In genomic region chr12:31658743-31659086, GRCh38 we compare ENCODE assay signal across 8 cellular contexts. TPM values are rescaled to one million over a fixed set of nuclear protein-coding genes. Genes with fewer than 3 reads are reported as not detected.
A peak's percentile ranks its signal among the peaks of the same experiment; 100 is the strongest.
DNase-seq lines count a peak whose midpoint lies in the region; ATAC-seq and TF ChIP-seq lines count a peak whose summit lies in the region.

No MANE protein-coding gene starts in this region.

- H3K9me3 ChIP-seq in right cardiac atrium (ENCODE audit: control insufficient read depth, low read length) (no peaks in the 10 kb centered on the region), stomach (no peaks in the 10 kb centered on the region)

- H3K27ac ChIP-seq in right cardiac atrium (ENCODE audit: low read length) = peak overlapping the region; percentile 97
- H3K27ac ChIP-seq in stomach = peak overlapping the region; percentile 90 to 100 (median 95)

- H3K4me3 ChIP-seq in right cardiac atrium (ENCODE audit: low read length) = peak overlapping the region; percentile 88
- peak overlapping the region; percentile 50 to 78 (median 64) for H3K4me3 ChIP-seq in stomach

- H3K4me3 Mint-ChIP-seq in activated naive CD4-positive, alpha-beta T cell treated with anti-CD3 and anti-CD28 coated beads, Interleukin-2, amount 10 ng/mL, durations not matched to agents 7 days and 5 days = peak overlapping the region; percentile 98
- peak overlapping the region; percentile 96 for H3K4me3 Mint-ChIP-seq in WTC11

- DNase-seq in activated naive CD4-positive, alpha-beta T cell treated with anti-CD3 and anti-CD28 coated beads, Interleukin-2, amount 10 ng/mL, durations not matched to agents 7 days and 5 days = no peak
- no peak for DNase-seq in activated naive CD4-positive, alpha-beta T cell (lab: John Stamatoyannopoulos, UW)
- DNase-seq in WTC11 (ENCODE audit: low spot score) (no peak), right cardiac atrium (no peak), stomach (no peak), hippocampal formation (lab: John Stamatoyannopoulos, UW) (no peak), retina (no peak)

- no peak for TF ChIP-seq POLR2A in stomach (IDR thresholded peaks at IDR 0.05)

- intact Hi-C loops in right cardiac atrium (cut with DNase I) (loop anchor here in 2 of 4 donors (10.0 kb wide), 2 partner anchors 646 to 996 kb away; no protein-coding TSS in a partner anchor), stomach (cut with DNase I; ENCODE audit: low total_unique reads) (loop anchor here (10.0 kb wide), 1 partner anchor 656 kb away; no protein-coding TSS in a partner anchor)

- no peak for TF ChIP-seq EP300 in stomach (IDR thresholded peaks at IDR 0.05)

- peaks cover 31% of the 10 kb centered on the region for H3K4me1 Mint-ChIP-seq in activated naive CD4-positive, alpha-beta T cell treated with anti-CD3 and anti-CD28 coated beads, Interleukin-2, amount 10 ng/mL, durations not matched to agents 7 days and 5 days
- peaks cover 8% of the 10 kb centered on the region; the same call in 1 of the 2 replicates for H3K4me1 Mint-ChIP-seq in WTC11

- H3K4me1 ChIP-seq in right cardiac atrium (ENCODE audit: control insufficient read depth, insufficient read depth, low read length) = no peaks in the 10 kb centered on the region
- H3K4me1 ChIP-seq in stomach = peaks cover 5 to 15% (median 11%) of the 10 kb centered on the region in 4 donors

- WGBS in right cardiac atrium = 1% methylated on average over 6 of the region's 6 CpGs
- whole genome bisulfite sequencing in stomach, 5 donors = 0 to 2% (median 2%) methylated on average over 6 of the region's 6 CpGs

- CTCF ChIA-PET in activated naive CD4-positive, alpha-beta T cell treated with anti-CD3 and anti-CD28 coated beads, Interleukin-2, amount 10 ng/mL, durations not matched to agents 7 days and 5 days (lab: Charles Lee) = interaction anchor here (1.3 to 1.8 kb wide), 3 partner anchors 653 to 1097 kb away, joined by 3 to 5 read pairs (median 4); partner anchors contain the start of gene YARS2
- CTCF ChIA-PET in WTC11 (lab: Charles Lee) = interaction anchor here (0.6 to 1.5 kb wide), 3 partner anchors 23 to 426 kb away, joined by 3 to 4 read pairs (median 4); no protein-coding TSS in a partner anchor

- H3K36me3 Mint-ChIP-seq in activated naive CD4-positive, alpha-beta T cell treated with anti-CD3 and anti-CD28 coated beads, Interleukin-2, amount 10 ng/mL, durations not matched to agents 7 days and 5 days = peaks cover 2% of the 10 kb centered on the region
- H3K36me3 Mint-ChIP-seq in WTC11 = no peaks in the 10 kb centered on the region

- POLR2A ChIA-PET in WTC11 (lab: Charles Lee) = no interaction called here

- H3K27me3 Mint-ChIP-seq in activated naive CD4-positive, alpha-beta T cell treated with anti-CD3 and anti-CD28 coated beads, Interleukin-2, amount 10 ng/mL, durations not matched to agents 7 days and 5 days = no peaks in the 10 kb centered on the region
- no peaks in the 10 kb centered on the region for H3K27me3 Mint-ChIP-seq in WTC11 (ENCODE audit: low read depth)

- H3K27me3 ChIP-seq in right cardiac atrium (ENCODE audit: control insufficient read depth, insufficient read depth) (no peaks in the 10 kb centered on the region), stomach (no peaks in the 10 kb centered on the region)

- no peaks in the 10 kb centered on the region for H3K9me3 Mint-ChIP-seq in activated naive CD4-positive, alpha-beta T cell treated with anti-CD3 and anti-CD28 coated beads, Interleukin-2, amount 10 ng/mL, durations not matched to agents 7 days and 5 days
- H3K9me3 Mint-ChIP-seq in WTC11 = peaks cover 5% of the 10 kb centered on the region; the same call in 1 of the 2 replicates

- TF ChIP-seq CTCF in WTC11 (IDR thresholded peaks at IDR 0.05) (no peak), stomach (IDR thresholded peaks at IDR 0.05) (no peak)

- H3K36me3 ChIP-seq in stomach = peaks cover 0 to 21% (median 10%) of the 10 kb centered on the region in 4 donors

- no peak for ATAC-seq in WTC11
- peak; percentile 8 to 28 for ATAC-seq in right cardiac atrium
- no peak for ATAC-seq in GM18861 (IDR thresholded peaks at IDR 0.05; ENCODE audit: unreplicated experiment)

- H3K27ac Mint-ChIP-seq in activated naive CD4-positive, alpha-beta T cell treated with anti-CD3 and anti-CD28 coated beads, Interleukin-2, amount 10 ng/mL, durations not matched to agents 7 days and 5 days = peak overlapping the region; percentile 100
- H3K27ac Mint-ChIP-seq in WTC11 = peak overlapping the region; percentile 30

TF ChIP-seq in WTC11, 78 proteins besides CTCF, POLR2A, EP300 and RAD21:
- TF ChIP-seq ZNF138 (CRISPR knock-in tag; conservative IDR thresholded peaks at IDR 0.05) = no peak
- no peak for TF ChIP-seq NR3C1 (CRISPR knock-in tag; conservative IDR thresholded peaks at IDR 0.05; ENCODE audit: low read depth)
- TF ChIP-seq SMAD3 (CRISPR knock-in tag; IDR thresholded peaks at IDR 0.05; ENCODE audit: borderline replicate concordance) = no peak
- no peak for TF ChIP-seq ZNF121 (CRISPR knock-in tag; IDR thresholded peaks at IDR 0.05)

RNA-seq across cellular contexts. Expression of gene ETFBKMT, which starts 0.8 kb away (rescaled TPM):
- total RNA-seq in WTC11 (2021) (2.0 to 2.2 TPM (median 2.1 TPM) in 3 replicates), right cardiac atrium (1 to 10 TPM; 4.8 to 6.9 (median 5.8) TPM), stomach (1 to 10 TPM in 4 of 5 donors, not detected in 1; 1.7 to 5.0 (median 4.8) TPM)
- polyA plus RNA-seq in right cardiac atrium (3.9 TPM), stomach (1 to 10 TPM; 1.1 to 3.1 (median 2.4) TPM)

Comparison
In these comparisons a context has a peak if more than half of its experiments do, and no peak if none do; other contexts are left out.
1. ATAC-seq: peak in right cardiac atrium (2 of 2); none in WTC11 (single experiment) and GM18861 (single experiment).